ENCODE assay signal across 22 cellular contexts in genomic region chr21:44394733-44395132, GRCh38. TPM values are rescaled to one million over a fixed set of nuclear protein-coding genes. Genes with fewer than 3 reads are reported as not detected.
DNase-seq lines count a peak whose midpoint lies in the region; ATAC-seq and TF ChIP-seq lines count a peak whose summit lies in the region.
"Had no signal": no experiment of that assay in that cellular context is flagged by ENCODE, and none has a peak within 500 bp of the region (broad histone marks: within the 10 kb centered on the region; RNA-seq: fewer than 3 reads in every experiment).

No MANE protein-coding gene starts in this region.

- no peak overlapping the region for H2AFZ ChIP-seq in neural progenitor cell (replicated peaks)

- H4K20me1 ChIP-seq in neural progenitor cell (ENCODE audit: low read depth): no peaks in the 10 kb centered on the region

- ATAC-seq in activated T-cell treated with anti-CD3 and anti-CD28 coated beads, Interleukin-2, amount 50 U/mL, for 4 hours: no peak
- ATAC-seq: HCT116 had no signal

- no peak overlapping the region for H3K4me3 Mint-ChIP-seq in activated T-cell treated with anti-CD3 and anti-CD28 coated beads, Interleukin-2, amount 50 U/mL, for 24 hours
- H3K4me3 Mint-ChIP-seq in activated T-cell treated with anti-CD3 and anti-CD28 coated beads, Interleukin-2, amount 50 U/mL, for 4 hours: no peak overlapping the region
- no peak overlapping the region for H3K4me3 Mint-ChIP-seq in neural progenitor cell
- H3K4me3 Mint-ChIP-seq: CD14-positive monocyte; CD8-positive, alpha-beta memory T cell had no signal

- H3K4me1 Mint-ChIP-seq in activated T-cell treated with anti-CD3 and anti-CD28 coated beads, Interleukin-2, amount 50 U/mL, for 24 hours (ENCODE audit: low read depth): no peaks in the 10 kb centered on the region
- H3K4me1 Mint-ChIP-seq in activated T-cell treated with anti-CD3 and anti-CD28 coated beads, Interleukin-2, amount 50 U/mL, for 4 hours (ENCODE audit: low read depth): no peaks in the 10 kb centered on the region
- H3K4me1 Mint-ChIP-seq in neural progenitor cell: no peaks in the 10 kb centered on the region
- H3K4me1 Mint-ChIP-seq: CD8-positive, alpha-beta memory T cell had no signal

- no peaks in the 10 kb centered on the region for H3K36me3 ChIP-seq in neural progenitor cell
- H3K36me3 ChIP-seq: BE2C had no signal

- peaks cover 53% of the 10 kb centered on the region for H3K36me3 Mint-ChIP-seq in activated T-cell treated with anti-CD3 and anti-CD28 coated beads, Interleukin-2, amount 50 U/mL, for 24 hours (ENCODE audit: low read depth)
- H3K36me3 Mint-ChIP-seq in activated T-cell treated with anti-CD3 and anti-CD28 coated beads, Interleukin-2, amount 50 U/mL, for 4 hours (ENCODE audit: insufficient read depth): no peaks in the 10 kb centered on the region
- no peaks in the 10 kb centered on the region for H3K36me3 Mint-ChIP-seq in neural progenitor cell
- H3K36me3 Mint-ChIP-seq: CD8-positive, alpha-beta memory T cell had no signal

- peak overlapping the region; percentile 34 for H3K27ac ChIP-seq in HL-60 (replicated peaks)
- no peak overlapping the region for H3K27ac ChIP-seq in neural progenitor cell
- H3K27ac ChIP-seq: SK-N-MC had no signal

- H3K27me3 Mint-ChIP-seq in activated T-cell treated with anti-CD3 and anti-CD28 coated beads, Interleukin-2, amount 50 U/mL, for 24 hours: no peaks in the 10 kb centered on the region
- no peaks in the 10 kb centered on the region for H3K27me3 Mint-ChIP-seq in activated T-cell treated with anti-CD3 and anti-CD28 coated beads, Interleukin-2, amount 50 U/mL, for 4 hours (ENCODE audit: low read depth)
- peaks cover 8% of the 10 kb centered on the region for H3K27me3 Mint-ChIP-seq in neural progenitor cell (ENCODE audit: insufficient read depth, low read depth)

- no peak for TF ChIP-seq CTCF in HL-60 (IDR thresholded peaks at IDR 0.05; ENCODE audit: insufficient read depth, low read length)
- no peak for TF ChIP-seq CTCF in neural progenitor cell (IDR thresholded peaks at IDR 0.05)

- H3K27ac Mint-ChIP-seq in activated T-cell treated with anti-CD3 and anti-CD28 coated beads, Interleukin-2, amount 50 U/mL, for 24 hours: peak overlapping the region; percentile 53
- peak overlapping the region; percentile 74 for H3K27ac Mint-ChIP-seq in neural progenitor cell
- H3K27ac Mint-ChIP-seq: CD8-positive, alpha-beta memory T cell had no signal

- no peaks in the 10 kb centered on the region for H3K9me3 ChIP-seq in neural progenitor cell (ENCODE audit: low read depth)
- H3K9me3 ChIP-seq: BE2C had no signal

- no peaks in the 10 kb centered on the region for H3F3A ChIP-seq in neural progenitor cell (ENCODE audit: low read depth)

- H3K4me3 ChIP-seq in HL-60 (replicated peaks; ENCODE audit: insufficient read depth, low read length) (no peak overlapping the region), neural progenitor cell (no peak overlapping the region)
- H3K4me3 ChIP-seq: SK-N-MC had no signal

- peaks cover 8% of the 10 kb centered on the region for H3K4me1 ChIP-seq in neural progenitor cell
- H3K4me1 ChIP-seq: BE2C had no signal

- H3K4me2 ChIP-seq in neural progenitor cell: no peak overlapping the region

- no peaks in the 10 kb centered on the region for H3K9me3 Mint-ChIP-seq in activated T-cell treated with anti-CD3 and anti-CD28 coated beads, Interleukin-2, amount 50 U/mL, for 24 hours
- no peaks in the 10 kb centered on the region for H3K9me3 Mint-ChIP-seq in activated T-cell treated with anti-CD3 and anti-CD28 coated beads, Interleukin-2, amount 50 U/mL, for 4 hours
- peaks cover 7% of the 10 kb centered on the region for H3K9me3 Mint-ChIP-seq in neural progenitor cell
- H3K9me3 Mint-ChIP-seq: CD14-positive monocyte had no signal

- no peak overlapping the region for H3K9ac ChIP-seq in neural progenitor cell

- no peaks in the 10 kb centered on the region for H3K79me2 ChIP-seq in neural progenitor cell (ENCODE audit: low read depth)

- peak; percentile 16 for DNase-seq in activated T-cell treated with anti-CD3 and anti-CD28 coated beads, Interleukin-2, amount 50 U/mL, for 24 hours
- DNase-seq in activated T-cell treated with anti-CD3 and anti-CD28 coated beads, Interleukin-2, amount 50 U/mL, for 4 hours: no peak
- DNase-seq in HL-60 (ENCODE audit: low read depth in 1 of 2, low spot score in 1 of 2) (no peak), neural progenitor cell (ENCODE audit: low spot score) (no peak), cerebellum (ENCODE audit: low spot score) (no peak), SKM-1 (lab: John Stamatoyannopoulos, UW; ENCODE audit: unreplicated experiment) (no peak), AML-193 (lab: John Stamatoyannopoulos, UW) (no peak)
- DNase-seq: BE2C; CD8-positive, alpha-beta memory T cell; DMS79 treated with DMSO at 0.1 percent for 48 hours; GF-D8; NCI-H1092; NCI-H1417 treated with DMSO at 0.1 percent for 48 hours; NCI-H1694 treated with DMSO at 0.1 percent for 48 hours; NCI-H2081; NCI-H226; NCI-H510A treated with DMSO at 0.1 percent for 48 hours; SIG-M5 had no signal

- H3K27me3 ChIP-seq in HL-60 (ENCODE audit: insufficient read depth, poor library complexity, severe bottlenecking) (no peaks in the 10 kb centered on the region), neural progenitor cell (no peaks in the 10 kb centered on the region)
- H3K27me3 ChIP-seq: BE2C had no signal

RNA-seq across cellular contexts. Expression of gene TRPM2, which starts 41.3 kb away (rescaled TPM):
- 10 to 100 TPM in 1 of 3 donors, 1 to 10 TPM in 1, under 1 TPM in 1; 0.95 to 21.6 (median 2.5) TPM for total RNA-seq in activated T-cell treated with anti-CD3 and anti-CD28 coated beads, Interleukin-2, amount 50 U/mL, for 4 hours
- total RNA-seq in neural progenitor cell (ENCODE audit: low replicate concordance): 0.28 TPM in 1 of 2 replicates, not detected in the other
- 4.0 TPM for total RNA-seq in cerebellum
- total RNA-seq: HT-29 had no signal

RNA-seq across cellular contexts. Expression of gene CFAP410, which starts 55.5 kb away (rescaled TPM):
- 10 to 100 TPM; 30.2 to 32.7 (median 30.5) TPM for total RNA-seq in activated T-cell treated with anti-CD3 and anti-CD28 coated beads, Interleukin-2, amount 50 U/mL, for 4 hours
- total RNA-seq in neural progenitor cell (ENCODE audit: low replicate concordance): 7.5 and 17.9 TPM in 2 replicates
- 9.3 TPM for total RNA-seq in cerebellum
